9 cellular contexts compared by ENCODE assay signal in the genomic region with DNA sequence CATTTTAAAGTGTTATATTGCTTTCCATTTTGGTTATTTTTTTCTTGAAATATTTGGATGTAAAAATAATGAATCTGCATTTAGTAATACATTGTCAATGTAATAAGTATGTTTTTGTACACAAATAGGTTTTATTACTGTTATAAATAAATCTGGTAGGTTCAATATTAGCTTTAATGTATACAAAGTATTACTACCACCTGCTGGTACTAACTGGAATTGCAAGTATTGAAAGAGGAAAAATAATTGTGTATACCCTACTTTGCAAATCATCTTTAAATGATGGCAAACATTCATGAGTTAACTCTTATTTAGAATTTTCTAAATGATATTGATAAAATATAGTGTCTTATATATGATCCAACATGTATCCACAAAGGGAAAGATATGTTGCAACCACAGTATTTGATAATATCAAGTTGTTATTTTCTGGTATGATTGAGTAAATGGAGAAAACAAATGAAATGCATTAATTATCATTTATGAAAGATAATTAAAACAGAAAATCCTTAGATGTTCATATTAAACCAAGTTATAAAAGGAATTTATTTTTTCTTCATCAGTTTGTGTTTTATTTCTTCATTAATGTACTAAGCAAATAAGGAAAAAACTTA. TPM values are rescaled to one million over a fixed set of nuclear protein-coding genes. Genes with fewer than 3 reads are reported as not detected.
DNase-seq lines count a peak whose midpoint lies in the region; TF ChIP-seq lines count a peak whose summit lies in the region.
"Had no signal": no experiment of that assay in that cellular context is flagged by ENCODE, and none has a peak within 500 bp of the region (broad histone marks: within the 10 kb centered on the region; RNA-seq: fewer than 3 reads in every experiment).

No MANE protein-coding gene starts in this region.

- no peaks in the 10 kb centered on the region for H3K27me3 ChIP-seq in BE2C

- H3K4me1 ChIP-seq in BE2C: no peaks in the 10 kb centered on the region

- no peak overlapping the region for H3K4me3 ChIP-seq in BE2C (ENCODE audit: low read depth, low read length)

- TF ChIP-seq CTCF in BE2C (IDR thresholded peaks at IDR 0.05; ENCODE audit: low read depth, low read length): peak; percentile 61; the same call in 1 of the 2 replicates

- no peaks in the 10 kb centered on the region for H3K9me3 ChIP-seq in BE2C

- H3K36me3 ChIP-seq in BE2C: no peaks in the 10 kb centered on the region

- DNase-seq in BE2C (no peak), H4 (ENCODE audit: low spot score) (peak; percentile 25), SK-N-DZ (ENCODE audit: low spot score) (peak; percentile 9), inferior parietal cortex (ENCODE audit: extremely low spot score) (peak; percentile 40), GM19240 (ENCODE audit: insufficient read length, low spot score) (no peak), NCI-H187 treated with DMSO at 0.1 percent for 48 hours (lab: John Stamatoyannopoulos, UW) (no peak), activated T-cell treated with anti-CD3 and anti-CD28 coated beads for 4 hours (no peak)
- DNase-seq in activated CD4-positive, alpha-beta T cell treated with anti-CD3 and anti-CD28 coated beads, Interleukin-2, amount 50 U/mL, for 1 hour: no peak
- DNase-seq: stimulated activated CD4-positive, alpha-beta T cell treated with anti-CD3 and anti-CD28 coated beads, Interleukin-4, amount 100 ng/mL, for 24 hours had no signal

RNA-seq across cellular contexts. Expression of a gene that starts 3.2 kb away (rescaled TPM):
- polyA plus RNA-seq in BE2C (2012; ENCODE audit: insufficient read depth, insufficient read length, low read depth): not detected
- total RNA-seq in H4 (2014; rRNA removed; shearing (Covaris generic)): not detected in 2 replicates
- not detected in 2 replicates for polyA plus RNA-seq in SK-N-DZ (2014; cell fraction: cytosol; rRNA removed)
- not detected in 2 replicates for polyA plus RNA-seq in SK-N-DZ (2014; cell fraction: nucleus; rRNA removed)

RNA-seq across cellular contexts. Expression of a gene that starts 42.3 kb away (rescaled TPM):
- polyA plus RNA-seq in BE2C (2012; ENCODE audit: insufficient read depth, insufficient read length, low read depth): not detected
- not detected in 2 replicates for total RNA-seq in H4 (2014; rRNA removed; shearing (Covaris generic))
- not detected in 2 replicates for polyA plus RNA-seq in SK-N-DZ (2014; cell fraction: cytosol; rRNA removed)
- not detected in 2 replicates for polyA plus RNA-seq in SK-N-DZ (2014; cell fraction: nucleus; rRNA removed)

RNA-seq across cellular contexts. Expression of a gene that starts 52.6 kb away (rescaled TPM):
- not detected for polyA plus RNA-seq in BE2C (2012; ENCODE audit: insufficient read depth, insufficient read length, low read depth)
- total RNA-seq in H4 (2014; rRNA removed; shearing (Covaris generic)): not detected in 2 replicates
- polyA plus RNA-seq in SK-N-DZ (2014; cell fraction: cytosol; rRNA removed): not detected in 2 replicates
- polyA plus RNA-seq in SK-N-DZ (2014; cell fraction: nucleus; rRNA removed): not detected in 2 replicates

Comparison
In these comparisons a context has a peak if more than half of its experiments do, and no peak if none do; other contexts are left out.
1. DNase-seq: peak in H4 (single experiment), SK-N-DZ (single experiment) and inferior parietal cortex (single experiment); none in BE2C (single experiment), GM19240 (single experiment), NCI-H187 treated with DMSO at 0.1 percent for 48 hours (single experiment), activated T-cell treated with anti-CD3 and anti-CD28 coated beads for 4 hours (single experiment) and activated CD4-positive, alpha-beta T cell treated with anti-CD3 and anti-CD28 coated beads, Interleukin-2, amount 50 U/mL, for 1 hour (single experiment).